In genomic region chr21:38659936-38660332, GRCh38 we compare ENCODE assay signal across 1 cellular context.
TF ChIP-seq lines count a peak whose summit lies in the region.

No MANE protein-coding gene starts in this region.

TF ChIP-seq in HepG2, 621 proteins besides CTCF, POLR2A, EP300 and RAD21 (continued from another document):
- no peak for TF ChIP-seq ZNF646 (CRISPR knock-in tag; IDR thresholded peaks at IDR 0.05)
- TF ChIP-seq NRL (CRISPR knock-in tag; IDR thresholded peaks at IDR 0.05; ENCODE audit: borderline replicate concordance), result no peak
- TF ChIP-seq ISX (CRISPR knock-in tag; conservative IDR thresholded peaks at IDR 0.05), result no peak
- no peak for TF ChIP-seq ARID4A (CRISPR knock-in tag; IDR thresholded peaks at IDR 0.05; ENCODE audit: borderline replicate concordance)
TF ChIP-seq in HepG2: peak in this region for 0.
